Comparison of ENCODE assay signal across 25 cellular contexts in the genomic region with DNA sequence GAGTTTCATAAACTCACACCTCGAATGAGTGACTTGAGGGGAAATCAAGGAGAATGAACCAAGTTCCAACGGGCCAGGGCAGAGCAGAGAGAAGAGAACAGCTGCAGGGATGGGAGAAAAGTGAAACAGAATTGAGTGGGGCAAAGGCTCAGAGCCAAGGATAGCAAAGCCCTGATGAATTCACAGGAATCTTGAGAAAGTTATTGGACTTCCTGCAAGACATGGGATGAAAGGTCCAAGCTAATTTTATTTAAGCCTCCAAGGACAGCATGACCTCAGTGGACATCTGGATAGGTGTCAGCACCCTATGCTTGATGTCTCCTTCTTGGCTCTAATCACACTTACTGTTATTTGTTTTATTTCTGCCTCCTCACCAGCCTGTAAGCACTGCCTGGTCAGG.
"Had no signal": no experiment of that assay in that cellular context is flagged by ENCODE, and none has a peak within 500 bp of the region (broad histone marks: within the 10 kb centered on the region; RNA-seq: fewer than 3 reads in every experiment).

No MANE protein-coding gene starts in this region.

- H3K36me3 ChIP-seq: cardiac muscle cell, gastrocnemius medialis, lower lobe of right lung, sigmoid colon, uterus had no signal

- H3K9me3 ChIP-seq: gastrocnemius medialis, lower lobe of right lung, sigmoid colon, testis, uterus had no signal

- H3K27ac ChIP-seq: cardiac muscle cell, gastrocnemius medialis, lower lobe of right lung, sigmoid colon, testis, uterus had no signal

- H3K27me3 ChIP-seq: cardiac muscle cell, gastrocnemius medialis, sigmoid colon, testis, uterus had no signal

- H3K4me3 ChIP-seq: cardiac muscle cell, gastrocnemius medialis, lower lobe of right lung, sigmoid colon, testis, uterus had no signal

- H3K4me1 ChIP-seq: gastrocnemius medialis, lower lobe of right lung, sigmoid colon, testis, uterus had no signal

- DNase-seq: activated B cell treated with CpG ODN at 0.5 μM for 24 hours; activated CD4-positive, alpha-beta memory T cell treated with anti-CD3 and anti-CD28 coated beads, Interleukin-2, amount 10 ng/mL, durations not matched to agents 7 days and 5 days; activated CD4-positive, alpha-beta T cell treated with anti-CD3 and anti-CD28 coated beads for 4 hours; activated effector memory CD4-positive, alpha-beta T cell treated with Interleukin-2 at 50 U/mL for 16 hours; activated naive CD4-positive, alpha-beta T cell treated with anti-CD3 and anti-CD28 coated beads for 36 hours; activated naive CD8-positive, alpha-beta T cell treated with anti-CD3 and anti-CD28 coated beads, Interleukin-2, amount 10 ng/mL, durations not matched to agents 7 days and 5 days; activated T-cell treated with anti-CD3 and anti-CD28 coated beads, Interleukin-2, amount 50 U/mL, for 72 hours; amygdala; effector CD4-positive, alpha-beta T cell; erythroblast; gastrocnemius medialis; islet precursor cell; left colon; lower lobe of right lung; naive B cell; occipital lobe; posterior cingulate gyrus; sigmoid colon; stimulated activated CD4-positive, alpha-beta T cell treated with anti-CD3 and anti-CD28 coated beads, Interleukin-2, amount 100 ng/mL, for 48 hours; stimulated activated naive CD4-positive, alpha-beta T cell; T1000; testis; trophoblast cell; uterus had no signal
